Comparison of ENCODE assay signal across 30 cellular contexts in the genomic region with DNA sequence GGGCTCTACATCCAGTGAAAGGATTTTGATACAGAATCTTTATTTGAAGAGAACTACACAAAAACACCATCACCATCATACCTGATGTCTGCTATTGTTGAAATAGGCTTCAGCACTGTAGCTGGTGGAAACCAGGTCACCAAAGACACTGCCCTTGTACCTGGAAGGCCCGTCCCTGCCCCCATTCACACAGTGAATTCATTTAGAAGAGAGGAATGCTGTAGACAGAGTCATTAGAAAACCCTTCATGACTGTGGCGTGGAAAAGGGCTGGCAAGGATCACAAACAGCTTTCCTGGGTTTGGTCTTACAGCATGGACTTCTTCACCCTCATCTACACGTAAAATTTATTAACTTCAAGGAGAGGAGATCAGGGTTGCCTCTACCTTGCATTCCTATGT.
"Had no signal": no experiment of that assay in that cellular context is flagged by ENCODE, and none has a peak within 500 bp of the region (broad histone marks: within the 10 kb centered on the region; RNA-seq: fewer than 3 reads in every experiment).

No MANE protein-coding gene starts in this region.

- H3K4me1 ChIP-seq: esophagus squamous epithelium, gastrocnemius medialis, heart left ventricle had no signal

- DNase-seq: activated CD4-positive, alpha-beta memory T cell treated with anti-CD3 and anti-CD28 coated beads for 36 hours; activated CD4-positive, alpha-beta T cell treated with anti-CD3 and anti-CD28 coated beads for 36 hours; activated CD4-positive, alpha-beta T cell treated with anti-CD3 and anti-CD28 coated beads, Interleukin-2, amount 10 ng/mL, durations not matched to agents 24 days and 14 days; activated CD4-positive, CD25-positive, alpha-beta regulatory T cell; activated CD4-positive, CD25-positive, alpha-beta regulatory T cell treated with anti-CD3 and anti-CD28 coated beads, Interleukin-2, amount 50 U/mL, for 72 hours; activated CD8-positive, alpha-beta memory T cell treated with anti-CD3 and anti-CD28 coated beads, Interleukin-2, amount 10 ng/mL, durations not matched to agents 7 days and 5 days; activated CD8-positive, alpha-beta memory T cell treated with anti-CD3 and anti-CD28 coated beads, Interleukin-2, amount 50 U/mL, for 4 hours; activated CD8-positive, alpha-beta T cell treated with anti-CD3 and anti-CD28 coated beads, Interleukin-2, amount 10 ng/mL, durations not matched to agents 7 days and 5 days; activated effector memory CD4-positive, alpha-beta T cell treated with anti-CD3 and anti-CD28 coated beads, Interleukin-2, amount 50 U/mL, for 16 hours; activated naive CD4-positive, alpha-beta T cell treated with anti-CD3 and anti-CD28 coated beads for 36 hours; activated naive CD8-positive, alpha-beta T cell treated with anti-CD3 and anti-CD28 coated beads, Interleukin-2, amount 10 ng/mL, durations not matched to agents 7 days and 5 days; activated T-cell treated with anti-CD3 and anti-CD28 coated beads, Interleukin-2, amount 50 U/mL, for 1 hour; activated T-cell treated with anti-CD3 and anti-CD28 coated beads, Interleukin-2, amount 50 U/mL, for 48 hours; anterior cingulate cortex; caudate nucleus; cortex of kidney; dermis blood vessel endothelial cell; effector CD4-positive, alpha-beta T cell; effector memory CD8-positive, alpha-beta T cell; erythroblast; esophagus squamous epithelium; gastrocnemius medialis; glutamatergic neuron; heart left ventricle; T-helper 2 cell had no signal

- H3K27me3 ChIP-seq: esophagus squamous epithelium, gastrocnemius medialis, heart left ventricle had no signal

- H3K27me3 Mint-ChIP-seq: activated naive CD8-positive, alpha-beta T cell treated with anti-CD3 and anti-CD28 coated beads, Interleukin-2, amount 10 ng/mL, durations not matched to agents 7 days and 5 days had no signal

- H3K4me1 Mint-ChIP-seq: activated CD4-positive, alpha-beta T cell treated with anti-CD3 and anti-CD28 coated beads for 36 hours; activated CD4-positive, alpha-beta T cell treated with anti-CD3 and anti-CD28 coated beads, Interleukin-2, amount 10 ng/mL, durations not matched to agents 24 days and 14 days; activated CD8-positive, alpha-beta memory T cell treated with anti-CD3 and anti-CD28 coated beads, Interleukin-2, amount 10 ng/mL, durations not matched to agents 7 days and 5 days; activated naive CD4-positive, alpha-beta T cell treated with anti-CD3 and anti-CD28 coated beads, Interleukin-2, amount 50 U/mL, for 24 hours; activated naive CD8-positive, alpha-beta T cell treated with anti-CD3 and anti-CD28 coated beads, Interleukin-2, amount 10 ng/mL, durations not matched to agents 7 days and 5 days had no signal

- FAIRE-seq: astrocyte, colon had no signal

- H3K27ac ChIP-seq: esophagus squamous epithelium, gastrocnemius medialis, heart left ventricle had no signal

- H3K27ac Mint-ChIP-seq: activated CD4-positive, alpha-beta memory T cell treated with anti-CD3 and anti-CD28 coated beads for 36 hours; activated CD4-positive, alpha-beta T cell treated with anti-CD3 and anti-CD28 coated beads for 36 hours; activated CD4-positive, alpha-beta T cell treated with anti-CD3 and anti-CD28 coated beads, Interleukin-2, amount 10 ng/mL, durations not matched to agents 24 days and 14 days; activated CD8-positive, alpha-beta memory T cell treated with anti-CD3 and anti-CD28 coated beads, Interleukin-2, amount 10 ng/mL, durations not matched to agents 7 days and 5 days; activated CD8-positive, alpha-beta T cell treated with anti-CD3 and anti-CD28 coated beads, Interleukin-2, amount 10 ng/mL, durations not matched to agents 7 days and 5 days; activated naive CD4-positive, alpha-beta T cell treated with anti-CD3 and anti-CD28 coated beads for 36 hours; activated naive CD4-positive, alpha-beta T cell treated with anti-CD3 and anti-CD28 coated beads, Interleukin-2, amount 50 U/mL, for 24 hours; activated naive CD8-positive, alpha-beta T cell treated with anti-CD3 and anti-CD28 coated beads, Interleukin-2, amount 10 ng/mL, durations not matched to agents 7 days and 5 days; activated T-helper 1 cell treated with anti-CD3 and anti-CD28 coated beads, Interleukin-12 subunit alpha, Interleukin-12 subunit beta, Interleukin-2, Interleukin-4 antibody, amounts not matched to agents 30 ng/mL and 10 ng/mL and 1 ng/mL, durations not matched to agents 14 hours and 24 hours and 36 hours; activated T-helper 2 cell treated with anti-CD3 and anti-CD28 coated beads, Interferon-gamma antibody, Interleukin-2, Interleukin-4, amounts not matched to agents 10 μg/mL and 5 μg/mL and 100 μg/mL, durations not matched to agents 14 hours and 24 hours and 36 hours; effector memory CD8-positive, alpha-beta T cell had no signal

- H3K36me3 ChIP-seq: esophagus squamous epithelium, gastrocnemius medialis, heart left ventricle had no signal

- H3K9me3 Mint-ChIP-seq: activated CD4-positive, alpha-beta memory T cell treated with anti-CD3 and anti-CD28 coated beads for 36 hours; activated CD4-positive, alpha-beta T cell treated with anti-CD3 and anti-CD28 coated beads, Interleukin-2, amount 10 ng/mL, durations not matched to agents 24 days and 14 days; activated naive CD4-positive, alpha-beta T cell treated with anti-CD3 and anti-CD28 coated beads for 36 hours; activated naive CD4-positive, alpha-beta T cell treated with anti-CD3 and anti-CD28 coated beads, Interleukin-2, amount 50 U/mL, for 24 hours; activated naive CD8-positive, alpha-beta T cell treated with anti-CD3 and anti-CD28 coated beads, Interleukin-2, amount 10 ng/mL, durations not matched to agents 7 days and 5 days; activated T-helper 1 cell treated with anti-CD3 and anti-CD28 coated beads, Interleukin-12 subunit alpha, Interleukin-12 subunit beta, Interleukin-2, Interleukin-4 antibody, amounts not matched to agents 30 ng/mL and 10 ng/mL and 1 ng/mL, durations not matched to agents 14 hours and 24 hours and 36 hours; activated T-helper 2 cell treated with anti-CD3 and anti-CD28 coated beads, Interferon-gamma antibody, Interleukin-2, Interleukin-4, amounts not matched to agents 10 μg/mL and 5 μg/mL and 100 μg/mL, durations not matched to agents 14 hours and 24 hours and 36 hours; effector memory CD8-positive, alpha-beta T cell had no signal

- H3K4me3 Mint-ChIP-seq: activated CD4-positive, alpha-beta memory T cell treated with anti-CD3 and anti-CD28 coated beads for 36 hours; activated CD4-positive, alpha-beta T cell treated with anti-CD3 and anti-CD28 coated beads for 36 hours; activated CD4-positive, alpha-beta T cell treated with anti-CD3 and anti-CD28 coated beads, Interleukin-2, amount 10 ng/mL, durations not matched to agents 24 days and 14 days; activated CD8-positive, alpha-beta memory T cell treated with anti-CD3 and anti-CD28 coated beads, Interleukin-2, amount 10 ng/mL, durations not matched to agents 7 days and 5 days; activated CD8-positive, alpha-beta T cell treated with anti-CD3 and anti-CD28 coated beads, Interleukin-2, amount 10 ng/mL, durations not matched to agents 7 days and 5 days; activated naive CD4-positive, alpha-beta T cell treated with anti-CD3 and anti-CD28 coated beads for 36 hours; activated naive CD4-positive, alpha-beta T cell treated with anti-CD3 and anti-CD28 coated beads, Interleukin-2, amount 50 U/mL, for 24 hours; activated naive CD8-positive, alpha-beta T cell treated with anti-CD3 and anti-CD28 coated beads, Interleukin-2, amount 10 ng/mL, durations not matched to agents 7 days and 5 days; activated T-helper 1 cell treated with anti-CD3 and anti-CD28 coated beads, Interleukin-12 subunit alpha, Interleukin-12 subunit beta, Interleukin-2, Interleukin-4 antibody, amounts not matched to agents 30 ng/mL and 10 ng/mL and 1 ng/mL, durations not matched to agents 14 hours and 24 hours and 36 hours; effector memory CD8-positive, alpha-beta T cell had no signal

- H3K4me3 ChIP-seq: esophagus squamous epithelium, gastrocnemius medialis, heart left ventricle had no signal

- H3K36me3 Mint-ChIP-seq: activated CD4-positive, alpha-beta memory T cell treated with anti-CD3 and anti-CD28 coated beads for 36 hours; activated CD8-positive, alpha-beta memory T cell treated with anti-CD3 and anti-CD28 coated beads, Interleukin-2, amount 10 ng/mL, durations not matched to agents 7 days and 5 days; activated naive CD4-positive, alpha-beta T cell treated with anti-CD3 and anti-CD28 coated beads, Interleukin-2, amount 50 U/mL, for 24 hours; activated naive CD8-positive, alpha-beta T cell treated with anti-CD3 and anti-CD28 coated beads, Interleukin-2, amount 10 ng/mL, durations not matched to agents 7 days and 5 days had no signal

- H3K9me3 ChIP-seq: esophagus squamous epithelium, gastrocnemius medialis, heart left ventricle had no signal
